25 cellular contexts compared by ENCODE assay signal in the genomic region with DNA sequence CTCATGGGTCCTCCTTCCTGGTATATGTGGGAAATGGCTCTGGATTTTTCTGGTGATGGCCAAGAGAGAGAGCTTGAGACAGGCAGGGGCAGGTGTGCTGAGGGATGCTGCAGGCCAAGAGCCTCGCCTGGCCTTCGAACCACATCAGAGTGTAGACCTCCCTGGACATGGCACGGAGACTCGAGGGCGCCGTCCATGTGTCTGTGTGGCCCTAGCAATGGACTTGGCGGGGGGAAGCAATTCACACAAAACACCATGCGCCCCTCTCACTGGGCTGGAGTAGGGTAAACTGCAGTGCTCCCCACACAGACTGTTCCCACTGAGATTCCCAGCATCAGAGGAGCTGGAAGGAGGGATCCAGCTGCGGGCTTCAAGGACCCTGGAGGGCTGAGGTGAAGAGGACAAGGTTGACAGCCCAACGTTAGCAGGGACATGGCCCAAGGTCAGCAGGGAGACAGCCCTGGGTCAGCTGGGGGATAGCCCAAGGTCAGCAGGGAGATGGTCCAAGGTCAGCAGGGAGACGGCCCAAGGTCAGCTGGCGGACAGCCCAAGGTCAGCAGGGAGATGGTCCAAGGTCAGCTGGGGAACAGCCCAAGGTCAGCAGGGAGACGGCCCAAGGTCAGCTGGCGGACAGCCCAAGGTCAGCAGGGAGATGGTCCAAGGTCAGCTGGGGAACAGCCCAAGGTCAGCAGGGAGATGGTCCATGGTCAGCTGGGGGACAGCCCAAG.
"Had no signal": no experiment of that assay in that cellular context is flagged by ENCODE, and none has a peak within 500 bp of the region (broad histone marks: within the 10 kb centered on the region; RNA-seq: fewer than 3 reads in every experiment).

No MANE protein-coding gene starts in this region.

- H3K27me3 ChIP-seq: breast epithelium, gastrocnemius medialis, upper lobe of left lung had no signal

- ATAC-seq: activated CD4-positive, alpha-beta T cell treated with anti-CD3 and anti-CD28 coated beads for 36 hours; activated T-cell treated with anti-CD3 and anti-CD28 coated beads, Interleukin-2, amount 50 U/mL, for 4 hours; gastrocnemius medialis; left colon; mucosa of descending colon had no signal

- H3K4me3 ChIP-seq: breast epithelium, coronary artery, esophagus squamous epithelium, gastrocnemius medialis, lower lobe of right lung, mucosa of descending colon, upper lobe of left lung had no signal

- FAIRE-seq: islet of Langerhans had no signal

- H3K4me1 ChIP-seq: breast epithelium, esophagus squamous epithelium, gastrocnemius medialis, lower lobe of right lung, upper lobe of left lung had no signal

- H3K36me3 ChIP-seq: breast epithelium, esophagus squamous epithelium, gastrocnemius medialis, lower lobe of right lung, upper lobe of left lung had no signal

- H3K9me3 ChIP-seq: breast epithelium, esophagus squamous epithelium, gastrocnemius medialis, lower lobe of right lung, mucosa of descending colon, upper lobe of left lung had no signal

- DNase-seq: activated B cell treated with CpG ODN at 0.5 μM for 24 hours; activated CD4-positive, alpha-beta T cell treated with anti-CD3 and anti-CD28 coated beads for 36 hours; activated CD4-positive, alpha-beta T cell treated with anti-CD3 and anti-CD28 coated beads, Interleukin-2, amount 50 U/mL, for 4 hours; activated CD8-positive, alpha-beta memory T cell treated with anti-CD3 and anti-CD28 coated beads for 24 hours; activated CD8-positive, alpha-beta memory T cell treated with anti-CD3 and anti-CD28 coated beads, Interleukin-2, amount 50 U/mL, for 4 hours; activated naive CD4-positive, alpha-beta T cell treated with Interleukin-2 at 50 U/mL for 16 hours; activated naive CD8-positive, alpha-beta T cell treated with anti-CD3 and anti-CD28 coated beads, Interleukin-2, amount 10 ng/mL, durations not matched to agents 7 days and 5 days; activated T-cell treated with anti-CD3 and anti-CD28 coated beads, Interleukin-2, amount 50 U/mL, for 4 hours; amniotic stem cell; endodermal cell; esophagus squamous epithelium; gastrocnemius medialis; left colon; lower lobe of right lung; mesendoderm; mucosa of descending colon; nephron progenitor cell; nucleus accumbens; stimulated activated CD4-positive, alpha-beta T cell treated with anti-CD3 and anti-CD28 coated beads, Interleukin-4, amount 100 ng/mL, for 1 hour; stimulated activated naive CD4-positive, alpha-beta T cell treated with Interleukin-2 at 50 U/mL for 16 hours; T1000; upper lobe of left lung had no signal

- H3K27ac ChIP-seq: breast epithelium, coronary artery, esophagus squamous epithelium, gastrocnemius medialis, lower lobe of right lung, upper lobe of left lung had no signal
